Comparison of ENCODE assay signal across 24 cellular contexts in genomic region chr17:48412841-48413240, GRCh38. TPM values are rescaled to one million over a fixed set of nuclear protein-coding genes. Genes with fewer than 3 reads are reported as not detected.
A peak's percentile ranks its signal among the peaks of the same experiment; 100 is the strongest.
DNase-seq lines count a peak whose midpoint lies in the region; ATAC-seq, FAIRE-seq and TF ChIP-seq lines count a peak whose summit lies in the region.
"Had no signal": no experiment of that assay in that cellular context is flagged by ENCODE, and none has a peak within 500 bp of the region (broad histone marks: within the 10 kb centered on the region; RNA-seq: fewer than 3 reads in every experiment).

No MANE protein-coding gene starts in this region.

- H3K9ac ChIP-seq in GM12878 (ENCODE audit: control insufficient read depth, insufficient read depth, low read length) = no peak overlapping the region
- H3K9ac ChIP-seq: neural progenitor cell had no signal

- peaks cover 5 to 14% of the 10 kb centered on the region in 2 donors for H3K36me3 Mint-ChIP-seq in activated T-cell treated with anti-CD3 and anti-CD28 coated beads, Interleukin-2, amount 50 U/mL, for 72 hours (ENCODE audit: insufficient read depth in 2 of 2)
- H3K36me3 Mint-ChIP-seq in T-helper 17 cell (ENCODE audit: low read depth) = peaks cover 4% of the 10 kb centered on the region
- peaks cover 17 to 23% of the 10 kb centered on the region in 2 donors for H3K36me3 Mint-ChIP-seq in stimulated activated naive B cell treated with anti-CD40 and anti-IgM and Interleukin-4, amounts not matched to agents 10 μg/mL and 1 μg/mL and 100 μg/mL, for 72 hours
- H3K36me3 Mint-ChIP-seq: mesothelial cell of epicardium, neural progenitor cell had no signal

- FAIRE-seq in GM12878 (lab: Jason Lieb, UNC) = no peak
- FAIRE-seq: endometrium, GM12892 had no signal

- H2AFZ ChIP-seq in GM12878 (ENCODE audit: control insufficient read depth, low read depth, low read length) = no peak overlapping the region
- no peak overlapping the region for H2AFZ ChIP-seq in OCI-LY7 (ENCODE audit: low read length)
- H2AFZ ChIP-seq: GM23338, neural progenitor cell had no signal

- intact Hi-C loops in GM12878 (cut with micrococcal nuclease; ENCODE audit: unreplicated experiment) = no loop called here
- intact Hi-C loops in OCI-LY7 (cut with micrococcal nuclease; ENCODE audit: unreplicated experiment) = no loop called here
- intact Hi-C loops in body of pancreas (cut with DNase I) = no loop called here

- no peaks in the 10 kb centered on the region for H3K9me3 Mint-ChIP-seq in activated T-cell treated with anti-CD3 and anti-CD28 coated beads, Interleukin-2, amount 50 U/mL, for 72 hours
- H3K9me3 Mint-ChIP-seq in stimulated activated naive B cell treated with anti-CD40 and anti-IgM and Interleukin-4, amounts not matched to agents 10 μg/mL and 1 μg/mL and 100 μg/mL, for 72 hours = peaks cover 0 to 2% of the 10 kb centered on the region in 2 donors
- H3K9me3 Mint-ChIP-seq: GM23338, mesothelial cell of epicardium, neural progenitor cell had no signal

- TF ChIP-seq RAD21 in GM12878 (IDR thresholded peaks at IDR 0.05; ENCODE audit: insufficient read depth, low read depth, low read length) = no peak

- no peak overlapping the region for H3K4me3 ChIP-seq in GM12878
- no peak overlapping the region for H3K4me3 ChIP-seq in OCI-LY7 (ENCODE audit: low read depth, low read length, poor library complexity, severe bottlenecking)
- H3K4me3 ChIP-seq in WERI-Rb-1 (ENCODE audit: low read depth, low read length) = no peak overlapping the region
- H3K4me3 ChIP-seq in body of pancreas = no peak overlapping the region
- H3K4me3 ChIP-seq: coronary artery, GM23338, heart left ventricle, neural progenitor cell, tibial artery had no signal

- H3K27ac ChIP-seq in GM12878 (ENCODE audit: control insufficient read depth, insufficient read depth) = peak overlapping the region; percentile 25; the same call in 1 of the 2 replicates
- no peak overlapping the region for H3K27ac ChIP-seq in OCI-LY7 (ENCODE audit: low read depth, low read length, poor library complexity, severe bottlenecking)
- no peak overlapping the region for H3K27ac ChIP-seq in WERI-Rb-1
- no peak overlapping the region for H3K27ac ChIP-seq in body of pancreas
- H3K27ac ChIP-seq: brain microvascular endothelial cell, C4-2B, coronary artery, heart left ventricle, neural progenitor cell, tibial artery, VCaP had no signal

- no peaks in the 10 kb centered on the region for H3K9me3 ChIP-seq in T-helper 17 cell (ENCODE audit: control insufficient read depth, low read length, poor library complexity, severe bottlenecking)
- no peaks in the 10 kb centered on the region for H3K9me3 ChIP-seq in GM12878 (replicated peaks; ENCODE audit: control insufficient read depth, insufficient read depth, low read length)
- no peaks in the 10 kb centered on the region for H3K9me3 ChIP-seq in OCI-LY7 (ENCODE audit: low read length)
- no peaks in the 10 kb centered on the region for H3K9me3 ChIP-seq in WERI-Rb-1 (ENCODE audit: severe bottlenecking)
- no peaks in the 10 kb centered on the region for H3K9me3 ChIP-seq in body of pancreas
- H3K9me3 ChIP-seq: heart left ventricle, tibial artery had no signal

- peaks cover 14% of the 10 kb centered on the region for H3K4me1 ChIP-seq in GM12878 (ENCODE audit: control insufficient read depth, insufficient read depth, low read length)
- H3K4me1 ChIP-seq in OCI-LY7 (ENCODE audit: insufficient read depth, low read length, poor library complexity, severe bottlenecking) = peaks cover 9% of the 10 kb centered on the region
- no peaks in the 10 kb centered on the region for H3K4me1 ChIP-seq in body of pancreas
- H3K4me1 ChIP-seq: heart left ventricle, neural progenitor cell, tibial artery had no signal

- RAD21 ChIA-PET in GM12878 (lab: Charles Lee; ENCODE audit: unreplicated experiment) = interaction anchor here (0.7 to 6.6 kb wide), 10 partner anchors 9 to 60 kb away, joined by 3 to 45 read pairs (median 4); no protein-coding TSS in a partner anchor

- no peak for TF ChIP-seq CTCF in GM12878 (IDR thresholded peaks at IDR 0.05 in 2 of 3, conservative IDR thresholded peaks at IDR 0.05 in 1 of 3; ENCODE audit: control insufficient read depth in 2 of 3, extremely low read depth in 1 of 3, insufficient read depth in 1 of 3, low read depth in 3 of 3, low read length in 3 of 3)
- no peak for TF ChIP-seq CTCF in OCI-LY7 (conservative IDR thresholded peaks at IDR 0.05; ENCODE audit: low read length)
- no peak for TF ChIP-seq CTCF in WERI-Rb-1 (IDR thresholded peaks at IDR 0.05; ENCODE audit: low read depth, low read length)
- no peak for TF ChIP-seq CTCF in body of pancreas (IDR thresholded peaks at IDR 0.05)

- no peak for TF ChIP-seq EP300 in GM12878 (IDR thresholded peaks at IDR 0.05; ENCODE audit: borderline replicate concordance in 1 of 2, control insufficient read depth in 1 of 2, low read depth in 2 of 2, low read length in 2 of 2)

- WGBS in GM12878 (ENCODE audit: insufficient coverage, insufficient replicate concordance, low lambda C conversion rate, missing lambda C conversion rate) = 0% methylated on average over 1 of the region's 1 CpG
- WGBS in body of pancreas, 2 donors = 67 to 84% methylated on average over 1 of the region's 1 CpG

- no peak for DNase-seq in activated T-cell treated with anti-CD3 and anti-CD28 coated beads, Interleukin-2, amount 50 U/mL, for 72 hours
- DNase-seq in activated T-cell treated with anti-CD3 and anti-CD28 coated beads for 4 hours (no peak), T-helper 17 cell (no peak), GM12878 (ENCODE audit: low read depth, low spot score) (no peak), OCI-LY7 (ENCODE audit: low spot score) (no peak), WERI-Rb-1 (no peak), body of pancreas (no peak)
- DNase-seq in stimulated activated naive B cell treated with anti-CD40 and anti-IgM and Interleukin-4, amounts not matched to agents 10 μg/mL and 1 μg/mL and 100 μg/mL, for 72 hours = no peak
- DNase-seq: brain microvascular endothelial cell, DMS79, heart left ventricle, NCI-H2171 treated with DMSO at 0.1 percent for 48 hours, NCI-H69, Right ventricle myocardium superior, tibial artery had no signal

- peaks cover 4% of the 10 kb centered on the region; the same call in 1 of the 2 replicates for H3K9me2 ChIP-seq in OCI-LY7 (ENCODE audit: insufficient read depth, low read length)

- TF ChIP-seq POLR2A in GM12878 (IDR thresholded peaks at IDR 0.05; ENCODE audit: low read depth, low read length) (no peak), body of pancreas (IDR thresholded peaks at IDR 0.05) (no peak)

- SMC1A ChIA-PET in GM12878 (lab: Charles Lee; ENCODE audit: uncharacterized antibody, unreplicated experiment) = interaction anchor here (0.7 to 3.3 kb wide), 21 partner anchors 11 to 1348 kb away, joined by 3 to 23 read pairs (median 4); no protein-coding TSS in a partner anchor

- H4K20me1 ChIP-seq in GM12878 (ENCODE audit: control insufficient read depth, insufficient read depth) (no peaks in the 10 kb centered on the region), OCI-LY7 (ENCODE audit: insufficient read depth, low read length) (no peaks in the 10 kb centered on the region)

- H3K27me3 ChIP-seq in GM12878 (replicated peaks in 1 of 2; ENCODE audit: control insufficient read depth in 2 of 2, insufficient read depth in 2 of 2, low read length in 1 of 2) (no peaks in the 10 kb centered on the region), WERI-Rb-1 (ENCODE audit: insufficient read depth, low read depth, severe bottlenecking) (peaks cover 99% of the 10 kb centered on the region), body of pancreas (no peaks in the 10 kb centered on the region)

- in situ Hi-C loops in GM12878 (cut with MboI) = no loop called here

- H3K4me3 Mint-ChIP-seq in activated T-cell treated with anti-CD3 and anti-CD28 coated beads, Interleukin-2, amount 50 U/mL, for 72 hours = peak overlapping the region; percentile 61 to 63
- peak overlapping the region; percentile 69 for H3K4me3 Mint-ChIP-seq in T-helper 17 cell
- peak overlapping the region; percentile 5 to 15 for H3K4me3 Mint-ChIP-seq in stimulated activated naive B cell treated with anti-CD40 and anti-IgM and Interleukin-4, amounts not matched to agents 10 μg/mL and 1 μg/mL and 100 μg/mL, for 72 hours
- H3K4me3 Mint-ChIP-seq: GM23338, mesothelial cell of epicardium, neural progenitor cell had no signal

- BruUV-seq in GM12878 (replicated peaks; lab: Mats Ljungman, UMichigan) (no TSS peak), OCI-LY7 (replicated peaks; lab: Mats Ljungman, UMichigan) (no TSS peak)

- H3K79me2 ChIP-seq in GM12878 (ENCODE audit: control insufficient read depth, insufficient read depth, low read length) = peaks cover 31% of the 10 kb centered on the region
- no peaks in the 10 kb centered on the region for H3K79me2 ChIP-seq in OCI-LY7 (ENCODE audit: insufficient read depth, low read depth, low read length)

- CTCF ChIA-PET in GM12878 (lab: Yijun Ruan, JAX) (interaction anchor here (0.6 to 1.9 kb wide), 9 partner anchors 13 to 1182 kb away, joined by 3 to 5 read pairs (median 3); partner anchors contain the start of gene ATP5MC1), OCI-LY7 (lab: Charles Lee; ENCODE audit: unreplicated experiment) (no interaction called here)

- ATAC-seq in activated T-cell treated with anti-CD3 and anti-CD28 coated beads, Interleukin-2, amount 50 U/mL, for 72 hours (replicated peaks in 1 of 2) = peak; percentile 81 to 85
- ATAC-seq in T-helper 17 cell (peak; percentile 10), GM12878 (no peak; the same call in 1 of the 3 replicates), body of pancreas (no peak)
- ATAC-seq in stimulated activated naive B cell treated with anti-CD40 and anti-IgM and Interleukin-4, amounts not matched to agents 10 μg/mL and 1 μg/mL and 100 μg/mL, for 72 hours (replicated peaks) = peak; percentile 66
- ATAC-seq: GM23338, heart left ventricle, left lobe of liver had no signal

- no peaks in the 10 kb centered on the region for H3K27me3 Mint-ChIP-seq in activated T-cell treated with anti-CD3 and anti-CD28 coated beads, Interleukin-2, amount 50 U/mL, for 72 hours (ENCODE audit: low read depth)
- H3K27me3 Mint-ChIP-seq in T-helper 17 cell = no peaks in the 10 kb centered on the region
- no peaks in the 10 kb centered on the region for H3K27me3 Mint-ChIP-seq in stimulated activated naive B cell treated with anti-CD40 and anti-IgM and Interleukin-4, amounts not matched to agents 10 μg/mL and 1 μg/mL and 100 μg/mL, for 72 hours

- H3K4me1 Mint-ChIP-seq in activated T-cell treated with anti-CD3 and anti-CD28 coated beads, Interleukin-2, amount 50 U/mL, for 72 hours (ENCODE audit: low read depth) = peaks cover 89% of the 10 kb centered on the region
- peaks cover 54% of the 10 kb centered on the region for H3K4me1 Mint-ChIP-seq in T-helper 17 cell
- H3K4me1 Mint-ChIP-seq in stimulated activated naive B cell treated with anti-CD40 and anti-IgM and Interleukin-4, amounts not matched to agents 10 μg/mL and 1 μg/mL and 100 μg/mL, for 72 hours = peaks cover 27 to 68% of the 10 kb centered on the region in 2 donors
- H3K4me1 Mint-ChIP-seq: neural progenitor cell had no signal

- POLR2A ChIA-PET in GM12878 (lab: Charles Lee) (interaction anchor here (0.5 to 3.3 kb wide), 14 partner anchors 11 to 78 kb away, joined by 3 to 18 read pairs (median 4); no protein-coding TSS in a partner anchor), OCI-LY7 (lab: Charles Lee) (interaction anchor here (0.6 to 0.9 kb wide), 7 partner anchors 8 to 499 kb away, joined by 3 read pairs; no protein-coding TSS in a partner anchor)

- H3K36me3 ChIP-seq in GM12878 (ENCODE audit: control insufficient read depth in 2 of 2, insufficient read depth in 2 of 2, low read length in 1 of 2) (peaks cover 0 to 2% of the 10 kb centered on the region in 2 experiments; a peak in 2 of 4 replicates), OCI-LY7 (ENCODE audit: insufficient read depth, low read length) (no peaks in the 10 kb centered on the region), WERI-Rb-1 (no peaks in the 10 kb centered on the region), body of pancreas (replicated peaks in 1 of 2; ENCODE audit: insufficient read depth in 1 of 2, low read depth in 2 of 2) (no peaks in the 10 kb centered on the region)
- H3K36me3 ChIP-seq: brain microvascular endothelial cell, heart left ventricle, neural progenitor cell, tibial artery had no signal

- H3K27ac Mint-ChIP-seq in activated T-cell treated with anti-CD3 and anti-CD28 coated beads, Interleukin-2, amount 50 U/mL, for 72 hours = peak overlapping the region; percentile 76
- H3K27ac Mint-ChIP-seq in T-helper 17 cell = peak overlapping the region; percentile 99
- H3K27ac Mint-ChIP-seq in stimulated activated naive B cell treated with anti-CD40 and anti-IgM and Interleukin-4, amounts not matched to agents 10 μg/mL and 1 μg/mL and 100 μg/mL, for 72 hours = peak overlapping the region; percentile 38
- H3K27ac Mint-ChIP-seq: GM23338, mesothelial cell of epicardium, neural progenitor cell had no signal

- peak overlapping the region; percentile 56 for H3K4me2 ChIP-seq in GM12878 (ENCODE audit: control insufficient read depth, insufficient read depth)
- H3K4me2 ChIP-seq in OCI-LY7 (ENCODE audit: low read length) = no peak overlapping the region
- H3K4me2 ChIP-seq: GM23338, neural progenitor cell had no signal

RNA-seq across cellular contexts. Expression of gene SKAP1, which starts 17.2 kb away (rescaled TPM):
- total RNA-seq in activated T-cell treated with anti-CD3 and anti-CD28 coated beads, Interleukin-2, amount 50 U/mL, for 72 hours = 100 to 1,000 TPM in 1 of 2 donors, 10 to 100 TPM in 1; 96.6 to 108 TPM
- total RNA-seq in T-helper 17 cell = 100 to 1,000 TPM; 136 to 138 TPM
- total RNA-seq in GM12878 (2013; cell fraction: nucleolus; rRNA removed) = 105 and 107 TPM in 2 replicates
- total RNA-seq in GM12878 (2014; rRNA removed) = 18.0 and 18.4 TPM in 2 replicates
- total RNA-seq in GM12878 (2014; rRNA removed; fragmentation: Illumina TruSeq; extraction: Trizol) = 34.5 and 38.7 TPM in 2 replicates
- total RNA-seq in GM12878 (2021) = 36.6 and 38.4 TPM in 2 replicates
- polyA plus RNA-seq in GM12878 (2011; ENCODE audit: low read depth) = 60.0 TPM
- 97.6 and 149 TPM in 2 replicates for polyA plus RNA-seq in GM12878 (2011; rRNA removed)
- 72.9 and 113 TPM in 2 replicates for polyA plus RNA-seq in GM12878 (2011; cell fraction: cytosol; rRNA removed)
- 45.5 and 54.5 TPM in 2 replicates for polyA plus RNA-seq in GM12878 (2011; cell fraction: nucleus; rRNA removed)
- 57.2 and 78.2 TPM in 2 replicates for polyA plus RNA-seq in GM12878 (2012)
- polyA plus RNA-seq in GM12878 (2014; fragmentation: Illumina TruSeq; extraction: Trizol) = 72.1 and 78.5 TPM in 2 replicates
- 10 to 100 TPM; 17.1 to 34.2 TPM for polyA plus RNA-seq in GM12878 (2014; fragmentation: Nextera tagmentation; extraction: Ambion mirVana)
- polyA plus RNA-seq in GM12878 (2014; rRNA removed) = 27.4 and 35.2 TPM in 2 replicates
- polyA plus RNA-seq in GM12878 (2016; fragmentation: Nextera tagmentation; extraction: Ambion mirVana) = 10 to 100 TPM; 42.7 to 46.3 TPM
- 60.6 and 66.1 TPM in 2 replicates for polyA minus RNA-seq in GM12878 (2011; rRNA and poly(A)+ RNA removed)
- 18.0 and 20.8 TPM in 2 replicates for polyA minus RNA-seq in GM12878 (2011; cell fraction: cytosol; rRNA and poly(A)+ RNA removed)
- polyA minus RNA-seq in GM12878 (2011; cell fraction: nucleus; rRNA and poly(A)+ RNA removed) = 49.3 and 76.1 TPM in 2 replicates
- total RNA-seq in OCI-LY7 (2014; rRNA removed; shearing (Covaris generic)) = 0.13 TPM in 1 of 2 replicates, not detected in the other
- total RNA-seq in OCI-LY7 (2022) = 0.79 and 1.2 TPM in 2 replicates
- 1 to 10 TPM in 1 of 2 donors, under 1 TPM in 1; 0.78 to 4.0 TPM for total RNA-seq in body of pancreas
- total RNA-seq: GM23338 had no signal

Comparison
In these comparisons a context has a peak if more than half of its experiments do, and no peak if none do; other contexts are left out.
1. ATAC-seq: peak in activated T-cell treated with anti-CD3 and anti-CD28 coated beads, Interleukin-2, amount 50 U/mL, for 72 hours (2 of 2), T-helper 17 cell (single experiment) and stimulated activated naive B cell treated with anti-CD40 and anti-IgM and Interleukin-4, amounts not matched to agents 10 μg/mL and 1 μg/mL and 100 μg/mL, for 72 hours (2 of 2); none in GM12878 (single experiment) and body of pancreas (single experiment).
2. H3K27ac Mint-ChIP-seq: peak in every context shown above with its lines; median percentile 99 in T-helper 17 cell; 76 in activated T-cell treated with anti-CD3 and anti-CD28 coated beads, Interleukin-2, amount 50 U/mL, for 72 hours; 38 in stimulated activated naive B cell treated with anti-CD40 and anti-IgM and Interleukin-4, amounts not matched to agents 10 μg/mL and 1 μg/mL and 100 μg/mL, for 72 hours.
3. H3K4me3 Mint-ChIP-seq: peak in every context shown above with its lines; median percentile 69 in T-helper 17 cell; 62 in activated T-cell treated with anti-CD3 and anti-CD28 coated beads, Interleukin-2, amount 50 U/mL, for 72 hours; 10 in stimulated activated naive B cell treated with anti-CD40 and anti-IgM and Interleukin-4, amounts not matched to agents 10 μg/mL and 1 μg/mL and 100 μg/mL, for 72 hours.